Comparison of ENCODE assay signal across 20 cellular contexts in the genomic region with DNA sequence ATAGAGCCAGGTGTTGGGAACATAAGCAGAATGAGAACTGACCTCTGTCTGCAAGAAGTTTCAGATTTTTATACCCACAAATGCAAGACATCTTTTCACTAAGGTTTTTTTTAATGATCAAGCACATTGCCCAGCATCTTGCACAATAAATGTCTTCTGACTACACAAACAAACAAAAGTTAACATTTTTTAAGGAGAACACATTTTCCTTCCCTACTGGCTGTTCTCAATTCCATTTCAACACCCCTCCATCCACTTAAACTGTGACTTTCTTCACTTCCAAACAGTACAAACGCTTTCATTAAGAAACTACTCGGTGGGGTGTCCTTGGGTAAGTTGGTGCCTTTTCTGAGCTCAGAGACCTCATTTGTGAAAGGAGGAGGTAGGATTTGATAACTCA.
"Had no signal": no experiment of that assay in that cellular context is flagged by ENCODE, and none has a peak within 500 bp of the region (broad histone marks: within the 10 kb centered on the region; RNA-seq: fewer than 3 reads in every experiment).

No MANE protein-coding gene starts in this region.

- ATAC-seq: activated T-helper 17 cell treated with anti-CD3 and anti-CD28 coated beads, Interleukin-2, amount 50 U/mL, for 72 hours; K562; T-cell had no signal

- H3K4me3 ChIP-seq: K562, PC-9, SK-N-MC had no signal

- DNase-seq: activated CD4-positive, alpha-beta memory T cell treated with anti-CD3 and anti-CD28 coated beads for 36 hours; activated CD4-positive, alpha-beta T cell treated with anti-CD3 and anti-CD28 coated beads, Interleukin-2, amount 10 ng/mL, durations not matched to agents 7 days and 5 days; activated CD4-positive, CD25-positive, alpha-beta regulatory T cell; activated CD8-positive, alpha-beta memory T cell treated with anti-CD3 and anti-CD28 coated beads for 24 hours; activated gamma-delta T cell; activated naive CD4-positive, alpha-beta T cell treated with anti-CD3 and anti-CD28 coated beads for 36 hours; activated T-cell treated with anti-CD3 and anti-CD28 coated beads, Interleukin-2, amount 50 U/mL, for 48 hours; Karpas-422; MM.1S; NCI-H1105 treated with DMSO at 0.1 percent for 48 hours; NCI-H1436 treated with DMSO at 0.1 percent for 48 hours; NCI-H187; NCI-H2081; NCI-H510A treated with DMSO at 0.1 percent for 48 hours; PC-9; T-cell had no signal

- H3K27ac ChIP-seq: PC-9, SK-N-MC, VCaP had no signal
